ENCODE assay signal across 8 cellular contexts in genomic region chr2:127049927-127050802, GRCh38. TPM values are rescaled to one million over a fixed set of nuclear protein-coding genes. Genes with fewer than 3 reads are reported as not detected.
DNase-seq lines count a peak whose midpoint lies in the region; ATAC-seq and TF ChIP-seq lines count a peak whose summit lies in the region.

No MANE protein-coding gene starts in this region.

- no peak for ATAC-seq in GM18870 (IDR thresholded peaks at IDR 0.05; ENCODE audit: unreplicated experiment)

- TF ChIP-seq CTCF in GM12874 (IDR thresholded peaks at IDR 0.05; ENCODE audit: insufficient read depth, low read depth, low read length) = peak; percentile 99
- TF ChIP-seq CTCF in HFFc6 (IDR thresholded peaks at IDR 0.05) = peak; percentile 99
- peak; percentile 75 for TF ChIP-seq CTCF in cardiac fibroblast (IDR thresholded peaks at IDR 0.05; ENCODE audit: low read depth, low read length)

- H3K4me3 ChIP-seq in cardiac fibroblast (replicated peaks in 1 of 2; ENCODE audit: low read depth in 2 of 2, low read length in 2 of 2) = no peak overlapping the region

- no peaks in the 10 kb centered on the region for H3K9me3 Mint-ChIP-seq in HFFc6

- no peak overlapping the region for H3K4me3 Mint-ChIP-seq in HFFc6

- H3K36me3 Mint-ChIP-seq in HFFc6 (ENCODE audit: low read depth) = no peaks in the 10 kb centered on the region

- H3K27ac Mint-ChIP-seq in HFFc6 = no peak overlapping the region

- peaks cover 4% of the 10 kb centered on the region; the same call in 1 of the 2 replicates for H3K27me3 Mint-ChIP-seq in HFFc6 (ENCODE audit: insufficient read depth)

- H3K4me1 Mint-ChIP-seq in HFFc6 (ENCODE audit: low read depth) = no peaks in the 10 kb centered on the region

- DNase-seq in HFFc6 = no peak
- peak; percentile 2 for DNase-seq in NCI-H2081 treated with DMSO at 0.1 percent for 48 hours (lab: John Stamatoyannopoulos, UW)
- peak; percentile 77 for DNase-seq in activated CD4-positive, CD25-positive, alpha-beta regulatory T cell treated with anti-CD3 and anti-CD28 coated beads, Interleukin-2, amount 50 U/mL, for 72 hours
- DNase-seq in cardiac fibroblast (ENCODE audit: low read depth in 2 of 2) = peak; percentile 55 to 73
- DNase-seq in stimulated activated CD4-positive, alpha-beta T cell treated with anti-CD3 and anti-CD28 coated beads, TNF-alpha, amount 100 ng/mL, for 1 hour (ENCODE audit: low read depth in 3 of 3, low spot score in 1 of 3) = peak in 2 of 3 donors; percentile 22 to 63

- peak overlapping the region; percentile 69 for H3K27ac ChIP-seq in layer of hippocampus (ENCODE audit: low read depth, low read length)

- no peaks in the 10 kb centered on the region for H3K27me3 ChIP-seq in layer of hippocampus (ENCODE audit: control insufficient read depth, insufficient read depth, low read length)

RNA-seq across cellular contexts. Expression of gene BIN1, which starts 56.8 kb away (rescaled TPM):
- total RNA-seq in HFFc6 (2021; fragmentation: NEBNext Ultra II Directional; extraction: Animal tissue kit (Norgen Biotek cat#: 25700)) = 10 to 100 TPM; 22.6 to 26.1 (median 23.5) TPM
